10 cellular contexts compared by ENCODE assay signal in genomic region chr6:113825776-113826175, GRCh38. TPM values are rescaled to one million over a fixed set of nuclear protein-coding genes. Genes with fewer than 3 reads are reported as not detected.
DNase-seq lines count a peak whose midpoint lies in the region; ATAC-seq lines count a peak whose summit lies in the region.
"Had no signal": no experiment of that assay in that cellular context is flagged by ENCODE, and none has a peak within 500 bp of the region (broad histone marks: within the 10 kb centered on the region; RNA-seq: fewer than 3 reads in every experiment).

No MANE protein-coding gene starts in this region.

- DNase-seq in MG63 (peak; percentile 94), amygdala (lab: John Stamatoyannopoulos, UW) (peak; percentile 6 to 91 (median 68)), hypothalamus (lab: John Stamatoyannopoulos, UW) (peak in 50 of 51 donors; percentile 11 to 91 (median 74)), smooth muscle cell of the brain vasculature (ENCODE audit: low read depth, low spot score) (peak; percentile 78)
- DNase-seq in activated naive CD4-positive, alpha-beta T cell treated with Interleukin-2 at 50 U/mL for 16 hours: no peak
- DNase-seq in activated CD4-positive, alpha-beta T cell treated with anti-CD3 and anti-CD28 coated beads, Interleukin-2, amount 10 ng/mL, durations not matched to agents 24 days and 14 days: no peak
- DNase-seq: amniotic stem cell; naive thymus-derived CD8-positive, alpha-beta T cell had no signal

- no peak overlapping the region for H3K4me3 ChIP-seq in MG63

- no peaks in the 10 kb centered on the region for H3K27me3 ChIP-seq in MG63

- H3K4me3 Mint-ChIP-seq in activated CD4-positive, alpha-beta T cell treated with anti-CD3 and anti-CD28 coated beads, Interleukin-2, amount 10 ng/mL, durations not matched to agents 24 days and 14 days: no peak overlapping the region
- H3K4me3 Mint-ChIP-seq: naive thymus-derived CD8-positive, alpha-beta T cell had no signal

- intact Hi-C loops in activated CD4-positive, alpha-beta T cell treated with anti-CD3 and anti-CD28 coated beads, Interleukin-2, amount 10 ng/mL, durations not matched to agents 24 days and 14 days (cut with micrococcal nuclease): no loop called here

- no peaks in the 10 kb centered on the region for H3K4me1 Mint-ChIP-seq in activated CD4-positive, alpha-beta T cell treated with anti-CD3 and anti-CD28 coated beads, Interleukin-2, amount 10 ng/mL, durations not matched to agents 24 days and 14 days
- H3K4me1 Mint-ChIP-seq: naive thymus-derived CD8-positive, alpha-beta T cell had no signal

- H3K27ac Mint-ChIP-seq in activated CD4-positive, alpha-beta T cell treated with anti-CD3 and anti-CD28 coated beads, Interleukin-2, amount 10 ng/mL, durations not matched to agents 24 days and 14 days: no peak overlapping the region
- H3K27ac Mint-ChIP-seq: naive thymus-derived CD8-positive, alpha-beta T cell had no signal

- peaks cover 7% of the 10 kb centered on the region for H3K27me3 Mint-ChIP-seq in activated CD4-positive, alpha-beta T cell treated with anti-CD3 and anti-CD28 coated beads, Interleukin-2, amount 10 ng/mL, durations not matched to agents 24 days and 14 days

- no peaks in the 10 kb centered on the region for H3K9me3 ChIP-seq in MG63

- ATAC-seq in HG03521 (IDR thresholded peaks at IDR 0.05; ENCODE audit: unreplicated experiment): no peak
- ATAC-seq in GM19023 (IDR thresholded peaks at IDR 0.05; ENCODE audit: unreplicated experiment): no peak
- ATAC-seq: naive thymus-derived CD8-positive, alpha-beta T cell had no signal

- no peaks in the 10 kb centered on the region for H3K9me3 Mint-ChIP-seq in activated CD4-positive, alpha-beta T cell treated with anti-CD3 and anti-CD28 coated beads, Interleukin-2, amount 10 ng/mL, durations not matched to agents 24 days and 14 days

- no peaks in the 10 kb centered on the region for H3K36me3 Mint-ChIP-seq in activated CD4-positive, alpha-beta T cell treated with anti-CD3 and anti-CD28 coated beads, Interleukin-2, amount 10 ng/mL, durations not matched to agents 24 days and 14 days (ENCODE audit: low read depth)
- H3K36me3 Mint-ChIP-seq: naive thymus-derived CD8-positive, alpha-beta T cell had no signal

- no peaks in the 10 kb centered on the region for H3K36me3 ChIP-seq in MG63

RNA-seq across cellular contexts. Expression of gene MARCKS, which starts 31.4 kb away (rescaled TPM):
- total RNA-seq in MG63 (2014; rRNA removed; shearing (Covaris generic); ENCODE audit: low replicate concordance): 70.3 and 78.1 TPM in 2 replicates
- total RNA-seq in activated CD4-positive, alpha-beta T cell treated with anti-CD3 and anti-CD28 coated beads, Interleukin-2, amount 10 ng/mL, durations not matched to agents 24 days and 14 days: 0.05 TPM in 1 of 2 replicates, not detected in the other

Comparison
In these comparisons a context has a peak if more than half of its experiments do, and no peak if none do; other contexts are left out.
1. DNase-seq: peak in MG63 (single experiment), amygdala (56 of 56), hypothalamus (50 of 51) and smooth muscle cell of the brain vasculature (single experiment); none in activated naive CD4-positive, alpha-beta T cell treated with Interleukin-2 at 50 U/mL for 16 hours (single experiment) and activated CD4-positive, alpha-beta T cell treated with anti-CD3 and anti-CD28 coated beads, Interleukin-2, amount 10 ng/mL, durations not matched to agents 24 days and 14 days (single experiment).
2. RNA of gene MARCKS, which starts 31.4 kb away (total RNA-seq): 70.3 to 78.1 TPM in MG63; 0.05 TPM in activated CD4-positive, alpha-beta T cell treated with anti-CD3 and anti-CD28 coated beads, Interleukin-2, amount 10 ng/mL, durations not matched to agents 24 days and 14 days; every median in the first group is over 10 times any median in the second.